16 cellular contexts compared by ENCODE assay signal in the genomic region with DNA sequence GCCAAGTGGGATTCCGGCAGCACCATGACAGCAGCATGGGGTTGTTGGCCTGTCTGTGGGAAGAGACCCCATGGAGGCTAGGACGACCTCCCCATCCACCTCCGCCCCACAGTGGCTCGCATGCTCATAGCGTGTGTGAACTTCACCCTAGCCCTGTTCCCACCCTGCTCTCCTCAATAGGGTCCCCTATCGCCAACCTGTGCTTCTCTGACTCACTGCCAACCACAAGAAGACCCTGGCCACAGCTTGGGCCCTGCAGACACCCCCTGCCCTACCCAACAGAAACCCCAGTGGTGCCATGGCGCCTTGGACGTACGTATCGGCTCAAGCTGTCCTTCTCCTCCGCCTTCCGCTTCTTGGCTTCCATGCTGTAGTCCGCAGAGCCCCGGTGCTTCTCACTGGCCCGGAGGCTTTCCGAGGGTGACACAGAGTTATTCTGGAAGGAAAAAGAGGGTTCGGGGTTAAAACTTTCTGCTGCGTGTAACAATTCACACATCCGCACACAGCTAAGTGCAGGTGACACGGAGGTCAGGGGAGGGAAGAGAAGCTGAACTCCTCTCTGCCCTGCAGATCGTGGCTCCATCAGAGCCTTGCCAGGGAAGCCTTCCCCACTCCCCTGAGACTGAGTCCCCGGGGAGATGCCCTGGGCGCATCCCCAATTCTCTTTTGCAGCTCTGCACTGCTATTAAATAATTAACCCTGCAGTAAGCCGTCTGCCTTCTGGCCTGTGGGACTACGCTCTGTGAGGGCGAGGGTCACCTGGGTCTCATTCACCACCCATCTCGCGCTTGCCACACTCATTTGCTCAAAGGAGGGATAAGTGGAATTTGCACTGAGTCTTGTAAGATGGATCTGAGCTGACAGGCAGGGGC. TPM values are rescaled to one million over a fixed set of nuclear protein-coding genes. Genes with fewer than 3 reads are reported as not detected.
A peak's percentile ranks its signal among the peaks of the same experiment; 100 is the strongest.
DNase-seq lines count a peak whose midpoint lies in the region; ATAC-seq and TF ChIP-seq lines count a peak whose summit lies in the region.
"Had no signal": no experiment of that assay in that cellular context is flagged by ENCODE, and none has a peak within 500 bp of the region (broad histone marks: within the 10 kb centered on the region; RNA-seq: fewer than 3 reads in every experiment).

No MANE protein-coding gene starts in this region.

- no peak for ATAC-seq in activated naive CD4-positive, alpha-beta T cell treated with anti-CD3 and anti-CD28 coated beads, Interleukin-2, amount 50 U/mL, for 72 hours
- ATAC-seq: A549, GM23338 had no signal

- peaks cover 8% of the 10 kb centered on the region for H3K4me1 Mint-ChIP-seq in endodermal cell
- H3K4me1 Mint-ChIP-seq in neural crest cell: peaks cover 40% of the 10 kb centered on the region
- H3K4me1 Mint-ChIP-seq in activated naive CD4-positive, alpha-beta T cell treated with anti-CD3 and anti-CD28 coated beads for 36 hours (ENCODE audit: low read depth): no peaks in the 10 kb centered on the region

- CTCF ChIA-PET in activated naive CD4-positive, alpha-beta T cell treated with anti-CD3 and anti-CD28 coated beads for 36 hours (lab: Charles Lee): interaction anchor here (0.6 kb wide), 1 partner anchor 316 kb away, joined by 3 read pairs; no protein-coding TSS in a partner anchor

- no peak overlapping the region for H3K4me3 ChIP-seq in endodermal cell (ENCODE audit: low read length)
- H3K4me3 ChIP-seq: A549, GM23338 had no signal

- H3K4me3 Mint-ChIP-seq in endodermal cell (no peak overlapping the region), neural crest cell (no peak overlapping the region)
- no peak overlapping the region for H3K4me3 Mint-ChIP-seq in activated naive CD4-positive, alpha-beta T cell treated with anti-CD3 and anti-CD28 coated beads for 36 hours
- H3K4me3 Mint-ChIP-seq: GM23338 had no signal

- no peak overlapping the region for H3K9ac ChIP-seq in endodermal cell (ENCODE audit: extremely low read depth, low read length, poor library complexity, severe bottlenecking)

- no peak for TF ChIP-seq CTCF in endodermal cell (conservative IDR thresholded peaks at IDR 0.05)
- TF ChIP-seq CTCF in neural crest cell (conservative IDR thresholded peaks at IDR 0.05): no peak

- 89 to 95% methylated on average over 16 to 28 of the region's 28 CpGs for WGBS in endodermal cell (ENCODE audit: insufficient coverage in 1 of 2, insufficient read length in 1 of 2), 2 experiments

- no peaks in the 10 kb centered on the region for H3K27me3 Mint-ChIP-seq in endodermal cell (ENCODE audit: insufficient read depth)
- H3K27me3 Mint-ChIP-seq in neural crest cell (ENCODE audit: low read depth): no peaks in the 10 kb centered on the region
- no peaks in the 10 kb centered on the region for H3K27me3 Mint-ChIP-seq in activated naive CD4-positive, alpha-beta T cell treated with anti-CD3 and anti-CD28 coated beads for 36 hours (ENCODE audit: low read depth)
- H3K27me3 Mint-ChIP-seq: CD4-positive, alpha-beta T cell had no signal

- no peaks in the 10 kb centered on the region for H3K27me3 ChIP-seq in endodermal cell (ENCODE audit: control insufficient read depth, insufficient read depth, low read length, poor library complexity, severe bottlenecking)

- no peak overlapping the region for H3K27ac ChIP-seq in endodermal cell (ENCODE audit: low read depth, low read length)
- H3K27ac ChIP-seq: A549 had no signal

- peaks cover 0 to 13% of the 10 kb centered on the region in 2 donors for H3K36me3 Mint-ChIP-seq in activated naive CD4-positive, alpha-beta T cell treated with anti-CD3 and anti-CD28 coated beads, Interleukin-2, amount 50 U/mL, for 72 hours
- H3K36me3 Mint-ChIP-seq in endodermal cell (ENCODE audit: low read depth) (peaks cover 75% of the 10 kb centered on the region), neural crest cell (ENCODE audit: low read depth) (peaks cover 20% of the 10 kb centered on the region)
- H3K36me3 Mint-ChIP-seq in activated naive CD4-positive, alpha-beta T cell treated with anti-CD3 and anti-CD28 coated beads for 36 hours (ENCODE audit: low read depth): peaks cover 38% of the 10 kb centered on the region

- no peaks in the 10 kb centered on the region for H3K9me3 ChIP-seq in endodermal cell (ENCODE audit: control insufficient read depth, low read length)
- H3K9me3 ChIP-seq: A549 had no signal

- intact Hi-C loops in activated naive CD4-positive, alpha-beta T cell treated with anti-CD3 and anti-CD28 coated beads for 36 hours (cut with micrococcal nuclease): no loop called here

- peak in 1 of 2 donors; percentile 37 for DNase-seq in activated naive CD4-positive, alpha-beta T cell treated with anti-CD3 and anti-CD28 coated beads, Interleukin-2, amount 50 U/mL, for 72 hours (ENCODE audit: low spot score in 2 of 2)
- DNase-seq in activated naive CD4-positive, alpha-beta T cell treated with anti-CD3 and anti-CD28 coated beads, Interleukin-2, amount 50 U/mL, for 16 hours: no peak
- DNase-seq in endodermal cell: no peak
- no peak for DNase-seq in neural crest cell (ENCODE audit: low read depth, low spot score)
- no peak for DNase-seq in NCI-H524 (lab: John Stamatoyannopoulos, UW)
- DNase-seq in NK-92 (lab: John Stamatoyannopoulos, UW; ENCODE audit: unreplicated experiment): no peak
- no peak for DNase-seq in activated naive CD4-positive, alpha-beta T cell treated with anti-CD3 and anti-CD28 coated beads for 36 hours
- no peak for DNase-seq in NCI-H1092 treated with DMSO at 0.1 percent for 48 hours (lab: John Stamatoyannopoulos, UW)
- DNase-seq: MV-4-11, NCI-H1436 treated with DMSO at 0.1 percent for 48 hours, NCI-H2081 treated with DMSO at 0.1 percent for 48 hours, NCI-H2227 treated with DMSO at 0.1 percent for 48 hours, NCI-H526 had no signal

- peaks cover 80% of the 10 kb centered on the region for H3K36me3 ChIP-seq in endodermal cell (ENCODE audit: control insufficient read depth, insufficient read depth, low read length)

- H3K4me1 ChIP-seq in endodermal cell (ENCODE audit: control insufficient read depth, insufficient read depth, low read length): peaks cover 6% of the 10 kb centered on the region
- H3K4me1 ChIP-seq: A549 had no signal

- H3K27ac Mint-ChIP-seq in activated naive CD4-positive, alpha-beta T cell treated with anti-CD3 and anti-CD28 coated beads, Interleukin-2, amount 50 U/mL, for 72 hours: peak overlapping the region; percentile 46 to 77
- H3K27ac Mint-ChIP-seq in endodermal cell: peak overlapping the region; percentile 10
- peak overlapping the region; percentile 17 for H3K27ac Mint-ChIP-seq in neural crest cell (ENCODE audit: unreplicated experiment)
- H3K27ac Mint-ChIP-seq in activated naive CD4-positive, alpha-beta T cell treated with anti-CD3 and anti-CD28 coated beads for 36 hours: no peak overlapping the region
- H3K27ac Mint-ChIP-seq: GM23338 had no signal

- H3K9me3 Mint-ChIP-seq in activated naive CD4-positive, alpha-beta T cell treated with anti-CD3 and anti-CD28 coated beads, Interleukin-2, amount 50 U/mL, for 72 hours: no peaks in the 10 kb centered on the region
- H3K9me3 Mint-ChIP-seq in endodermal cell (no peaks in the 10 kb centered on the region), neural crest cell (no peaks in the 10 kb centered on the region)
- no peaks in the 10 kb centered on the region for H3K9me3 Mint-ChIP-seq in activated naive CD4-positive, alpha-beta T cell treated with anti-CD3 and anti-CD28 coated beads for 36 hours
- H3K9me3 Mint-ChIP-seq: CD4-positive, alpha-beta T cell; GM23338 had no signal

RNA-seq across cellular contexts. Expression of gene TLE3, which starts 37.3 kb away (rescaled TPM):
- 100 to 1,000 TPM in 1 of 2 donors, 10 to 100 TPM in 1; 82.9 to 171 TPM for total RNA-seq in activated naive CD4-positive, alpha-beta T cell treated with anti-CD3 and anti-CD28 coated beads, Interleukin-2, amount 50 U/mL, for 72 hours
- 10 to 100 TPM; 66.5 to 81.1 TPM for total RNA-seq in endodermal cell
- polyA plus RNA-seq in endodermal cell (2013, experiment 1 of 2): 51.9 TPM
- polyA plus RNA-seq in endodermal cell (2013, experiment 2 of 2): 48.9 TPM
- 81.3 and 89.9 TPM in 2 replicates for total RNA-seq in neural crest cell
- total RNA-seq in activated naive CD4-positive, alpha-beta T cell treated with anti-CD3 and anti-CD28 coated beads for 36 hours: 100 to 1,000 TPM; 105 to 109 TPM
